In genomic region chr5:30879887-30880286, GRCh38 we compare ENCODE assay signal across 29 cellular contexts.
"Had no signal": no experiment of that assay in that cellular context is flagged by ENCODE, and none has a peak within 500 bp of the region (broad histone marks: within the 10 kb centered on the region; RNA-seq: fewer than 3 reads in every experiment).

No MANE protein-coding gene starts in this region.

- H3K9me3 Mint-ChIP-seq: endodermal cell had no signal

- H3K4me3 ChIP-seq: colonic mucosa, coronary artery, dorsolateral prefrontal cortex, esophagus muscularis mucosa, esophagus squamous epithelium, gastrocnemius medialis, gastroesophageal sphincter, heart left ventricle, heart right ventricle had no signal

- ATAC-seq: effector memory CD8-positive, alpha-beta T cell; esophagus mucosa; foreskin keratinocyte; gastrocnemius medialis; gastroesophageal sphincter; heart right ventricle had no signal

- H3K4me1 Mint-ChIP-seq: endodermal cell had no signal

- FAIRE-seq: colon, endometrium, endothelial cell of umbilical vein, frontal cortex had no signal

- H3K36me3 ChIP-seq: colonic mucosa, esophagus muscularis mucosa, esophagus squamous epithelium, gastrocnemius medialis, gastroesophageal sphincter, heart left ventricle, heart right ventricle had no signal

- H3K27ac ChIP-seq: colonic mucosa, coronary artery, dorsolateral prefrontal cortex, epithelial cell of prostate, esophagus muscularis mucosa, esophagus squamous epithelium, foreskin keratinocyte, gastrocnemius medialis, gastroesophageal sphincter, heart left ventricle, heart right ventricle had no signal

- DNase-seq: colonic mucosa; cortex of kidney; dermis blood vessel endothelial cell; dorsolateral prefrontal cortex; effector CD4-positive, alpha-beta T cell; effector CD8-positive, alpha-beta T cell; effector memory CD4-positive, alpha-beta T cell; effector memory CD8-positive, alpha-beta T cell; endodermal cell; erythroblast; esophagus squamous epithelium; foreskin fibroblast; foreskin keratinocyte; foreskin melanocyte; gastrocnemius medialis; glutamatergic neuron; head of caudate nucleus; heart left ventricle; heart right ventricle had no signal

- H3K9me3 ChIP-seq: colonic mucosa, esophagus squamous epithelium, gastrocnemius medialis, gastroesophageal sphincter had no signal

- H3K4me3 Mint-ChIP-seq: dendritic cell treated with granulocyte-macrophage colony-stimulating factor and Interleukin-4, amounts not matched to agents 40 ng/mL and 50 ng/mL, for 4 days; effector memory CD8-positive, alpha-beta T cell; endodermal cell had no signal

- H3K27me3 ChIP-seq: colonic mucosa, dorsolateral prefrontal cortex, esophagus muscularis mucosa, esophagus squamous epithelium, foreskin keratinocyte, gastrocnemius medialis, gastroesophageal sphincter, heart left ventricle, heart right ventricle had no signal

- H3K27me3 Mint-ChIP-seq: dendritic cell treated with granulocyte-macrophage colony-stimulating factor and Interleukin-4, amounts not matched to agents 40 ng/mL and 50 ng/mL, for 4 days; effector memory CD8-positive, alpha-beta T cell had no signal

- H3K27ac Mint-ChIP-seq: dendritic cell treated with granulocyte-macrophage colony-stimulating factor and Interleukin-4, amounts not matched to agents 40 ng/mL and 50 ng/mL, for 4 days; effector memory CD8-positive, alpha-beta T cell; endodermal cell had no signal
